ENCODE assay signal across 10 cellular contexts in genomic region chr9:94623253-94623652, GRCh38. TPM values are rescaled to one million over a fixed set of nuclear protein-coding genes. Genes with fewer than 3 reads are reported as not detected.
A peak's percentile ranks its signal among the peaks of the same experiment; 100 is the strongest.
DNase-seq lines count a peak whose midpoint lies in the region; ATAC-seq and TF ChIP-seq lines count a peak whose summit lies in the region.
"Had no signal": no experiment of that assay in that cellular context is flagged by ENCODE, and none has a peak within 500 bp of the region (broad histone marks: within the 10 kb centered on the region; RNA-seq: fewer than 3 reads in every experiment).

No MANE protein-coding gene starts in this region.

- no peaks in the 10 kb centered on the region for H3K4me1 ChIP-seq in HAP-1
- peaks cover 0 to 7% of the 10 kb centered on the region in 2 donors for H3K4me1 ChIP-seq in aorta (ENCODE audit: control insufficient read depth in 1 of 2, insufficient read depth in 2 of 2, low read length in 2 of 2)
- H3K4me1 ChIP-seq in esophagus muscularis mucosa = peaks cover 3 to 12% (median 6%) of the 10 kb centered on the region in 4 donors

- no peak for TF ChIP-seq EP300 in esophagus muscularis mucosa (IDR thresholded peaks at IDR 0.05)

- TF ChIP-seq POLR2A in esophagus muscularis mucosa (IDR thresholded peaks at IDR 0.05; ENCODE audit: low read depth) = no peak

- no peak overlapping the region for H2AFZ ChIP-seq in SU-DHL-6 (ENCODE audit: low read depth, low read length, severe bottlenecking)

- in situ Hi-C loops in HAP-1 (cut with MboI; ENCODE audit: low sequenced_read_pairs) = no loop called here

- 83 to 87% methylated on average over 9 of the region's 9 CpGs for whole genome bisulfite sequencing in aorta, 2 donors
- WGBS in esophagus muscularis mucosa = 90% methylated on average over 9 of the region's 9 CpGs

- H3K9ac ChIP-seq in SU-DHL-6 (ENCODE audit: low read length) = no peak overlapping the region

- H3K27ac ChIP-seq in SU-DHL-6 (ENCODE audit: low read depth, low read length) (no peak overlapping the region), aorta (ENCODE audit: low read depth in 1 of 2, low read length in 2 of 2) (no peak overlapping the region), esophagus muscularis mucosa (replicated peaks in 1 of 4) (no peak overlapping the region)

- no peaks in the 10 kb centered on the region for H4K20me1 ChIP-seq in SU-DHL-6 (ENCODE audit: low read depth, low read length)

- no peaks in the 10 kb centered on the region for H3K36me3 Mint-ChIP-seq in Calu3 (ENCODE audit: insufficient read depth, unreplicated experiment)

- peak; percentile 29 for TF ChIP-seq CTCF in Calu3 (IDR thresholded peaks at IDR 0.05; ENCODE audit: unreplicated experiment)
- TF ChIP-seq CTCF in SU-DHL-6 (IDR thresholded peaks at IDR 0.05; ENCODE audit: insufficient read depth, low read length, poor library complexity, severe bottlenecking) = peak; percentile 40
- no peak for TF ChIP-seq CTCF in esophagus muscularis mucosa (IDR thresholded peaks at IDR 0.05)

- no peaks in the 10 kb centered on the region for H3K27me3 ChIP-seq in HAP-1 (ENCODE audit: low read depth)
- H3K27me3 ChIP-seq in SU-DHL-6 (ENCODE audit: low read length) = no peaks in the 10 kb centered on the region
- H3K27me3 ChIP-seq in aorta (ENCODE audit: control insufficient read depth in 1 of 2, insufficient read depth in 2 of 2, low read length in 1 of 2) = no peaks in the 10 kb centered on the region
- H3K27me3 ChIP-seq in esophagus muscularis mucosa = no peaks in the 10 kb centered on the region

- no peak for ATAC-seq in aorta (ENCODE audit: low FRiP score)

- H3K27me3 Mint-ChIP-seq in Calu3 (ENCODE audit: unreplicated experiment) = no peaks in the 10 kb centered on the region

- no TSS peak for BruUV-seq in Calu3 (replicated peaks; lab: Mats Ljungman, UMichigan)

- H3K4me3 ChIP-seq in HAP-1 = no peak overlapping the region
- H3K4me3 ChIP-seq in SU-DHL-6 (ENCODE audit: insufficient read depth, low read length, poor library complexity, severe bottlenecking) = no peak overlapping the region
- H3K4me3 ChIP-seq in aorta (ENCODE audit: low read length in 2 of 2) = no peak overlapping the region
- no peak overlapping the region for H3K4me3 ChIP-seq in esophagus muscularis mucosa

- H3K4me2 ChIP-seq in SU-DHL-6 (ENCODE audit: low read depth, low read length, poor library complexity, severe bottlenecking) = no peak overlapping the region

- H3K9me2 ChIP-seq in SU-DHL-6 (replicated peaks; ENCODE audit: insufficient read depth, low read length) = no peaks in the 10 kb centered on the region

- H3K27ac Mint-ChIP-seq in Calu3 (ENCODE audit: unreplicated experiment) = no peak overlapping the region

- H3K9me3 ChIP-seq in HAP-1 = no peaks in the 10 kb centered on the region
- H3K9me3 ChIP-seq in SU-DHL-6 (ENCODE audit: insufficient read depth, low read length) = no peaks in the 10 kb centered on the region
- H3K9me3 ChIP-seq in aorta (ENCODE audit: control insufficient read depth, low read length) = no peaks in the 10 kb centered on the region
- no peaks in the 10 kb centered on the region for H3K9me3 ChIP-seq in esophagus muscularis mucosa

- H3F3A ChIP-seq in SU-DHL-6 (ENCODE audit: insufficient read depth) = no peaks in the 10 kb centered on the region

- no peaks in the 10 kb centered on the region for H3K9me3 Mint-ChIP-seq in Calu3 (ENCODE audit: low read depth, unreplicated experiment)

- no peak overlapping the region for H3K4me3 Mint-ChIP-seq in Calu3 (ENCODE audit: low read depth, unreplicated experiment)

- H3K36me3 ChIP-seq in HAP-1 (replicated peaks) (no peaks in the 10 kb centered on the region), SU-DHL-6 (ENCODE audit: low read length) (no peaks in the 10 kb centered on the region), aorta (ENCODE audit: control insufficient read depth in 1 of 2, insufficient read depth in 2 of 2, low read length in 1 of 2) (no peaks in the 10 kb centered on the region), esophagus muscularis mucosa (no peaks in the 10 kb centered on the region)

- CTCF ChIA-PET in Calu3 (lab: Charles Lee) = interaction anchor here (0.7 to 2.1 kb wide), 4 partner anchors 16 to 545 kb away, joined by 3 to 7 read pairs (median 4); partner anchors contain the start of genes FBP1 and PCAT7

- H3K79me2 ChIP-seq in SU-DHL-6 (ENCODE audit: insufficient read depth, low read length) = no peaks in the 10 kb centered on the region

- intact Hi-C loops in Calu3 (cut with micrococcal nuclease; ENCODE audit: unreplicated experiment) = loop anchor here (1.0 kb wide), 1 partner anchor 69 kb away; no protein-coding TSS in a partner anchor
- intact Hi-C loops in head of caudate nucleus (cut with DNase I) = no loop called here
- intact Hi-C loops in aorta (cut with DNase I) = no loop called here
- intact Hi-C loops in esophagus muscularis mucosa (cut with DNase I) = no loop called here

- H3K4me1 Mint-ChIP-seq in Calu3 (ENCODE audit: low read depth, unreplicated experiment) = no peaks in the 10 kb centered on the region

- DNase-seq in Calu3 (peak; percentile 56), HAP-1 (ENCODE audit: low spot score in 2 of 2) (peak; percentile 34 to 82), iPS-NIHi7 (ENCODE audit: extremely low spot score) (peak; percentile 79), head of caudate nucleus (no peak), putamen (ENCODE audit: low spot score) (no peak), aorta (no peak), esophagus muscularis mucosa (ENCODE audit: extremely low spot score) (no peak)
- DNase-seq: IMR-90 had no signal

RNA-seq across cellular contexts. Expression of gene FBP1, which starts 16.1 kb away (rescaled TPM):
- total RNA-seq in Calu3 (2022) (6.5 and 7.7 TPM in 2 replicates), aorta (1 to 10 TPM; 4.7 to 6.6 TPM), esophagus muscularis mucosa (1 to 10 TPM; 1.2 to 4.6 (median 2.2) TPM)
- polyA plus RNA-seq in aorta = 10 to 100 TPM in 1 of 2 donors, 1 to 10 TPM in 1; 2.0 to 87.4 TPM
- total RNA-seq: IMR-90 had no signal
- polyA plus RNA-seq: IMR-90 had no signal

RNA-seq across cellular contexts. Expression of gene FBP2, which starts 29.6 kb away (rescaled TPM):
- not detected in 2 replicates for total RNA-seq in Calu3 (2022)
- not detected for total RNA-seq in aorta
- under 1 TPM in 1 of 2 donors, not detected in 1; 0.49 TPM for polyA plus RNA-seq in aorta
- not detected for total RNA-seq in esophagus muscularis mucosa
- total RNA-seq: glomerular endothelial cell, IMR-90 had no signal
- polyA plus RNA-seq: IMR-90 had no signal

Comparison
In these comparisons a context has a peak if more than half of its experiments do, and no peak if none do; other contexts are left out.
1. DNase-seq: peak in Calu3 (single experiment), HAP-1 (2 of 2) and iPS-NIHi7 (single experiment); none in head of caudate nucleus (0 of 42), putamen (single experiment), aorta (0 of 2) and esophagus muscularis mucosa (single experiment).
2. CTCF ChIP-seq: peak in Calu3 (single experiment) and SU-DHL-6 (single experiment); none in esophagus muscularis mucosa (0 of 3).